ENCODE assay signal across 31 cellular contexts in the genomic region with DNA sequence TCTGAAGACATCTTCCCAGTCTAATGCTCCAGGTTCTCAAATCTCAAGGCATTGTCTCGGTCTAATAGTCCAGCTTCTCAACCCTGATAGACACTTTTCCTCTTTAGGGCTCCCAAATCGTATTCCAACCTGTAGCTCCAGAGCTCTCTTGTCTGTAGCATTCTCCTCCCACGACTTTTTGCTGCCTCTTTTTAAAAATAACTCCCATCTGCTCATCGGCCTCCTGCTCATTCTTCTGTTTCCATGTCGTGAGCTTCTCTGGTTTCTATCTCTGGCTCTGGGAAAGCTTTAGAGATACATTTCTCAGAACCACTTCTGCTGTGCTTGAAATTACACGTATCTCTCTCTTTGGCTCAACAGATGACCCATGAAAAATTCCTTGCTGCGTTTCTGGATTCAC.
"Had no signal": no experiment of that assay in that cellular context is flagged by ENCODE, and none has a peak within 500 bp of the region (broad histone marks: within the 10 kb centered on the region; RNA-seq: fewer than 3 reads in every experiment).

No MANE protein-coding gene starts in this region.

- H3K4me1 ChIP-seq: adrenal gland, body of pancreas, colonic mucosa, esophagus squamous epithelium, gastroesophageal sphincter had no signal

- H3K4me1 Mint-ChIP-seq: activated B cell treated with CpG ODN at 0.5 μM for 24 hours; activated T-helper 17 cell treated with anti-CD3 and anti-CD28 coated beads, Interleukin-2, amount 50 U/mL, for 72 hours; T-helper 17 cell had no signal

- H3K4me3 ChIP-seq: adrenal gland, body of pancreas, colonic mucosa, esophagus squamous epithelium, gastroesophageal sphincter had no signal

- H3K27ac Mint-ChIP-seq: activated B cell treated with CpG ODN at 0.5 μM for 24 hours; activated CD8-positive, alpha-beta T cell treated with anti-CD3 and anti-CD28 coated beads for 36 hours; activated naive CD8-positive, alpha-beta T cell; activated naive CD8-positive, alpha-beta T cell treated with anti-CD3 and anti-CD28 coated beads, Interleukin-2, amount 50 U/mL, for 24 hours; activated T-helper 17 cell treated with anti-CD3 and anti-CD28 coated beads, Interleukin-2, amount 50 U/mL, for 72 hours; T-helper 17 cell; T-helper 2 cell treated with Interferon-gamma antibody and Interleukin-4, amounts not matched to agents 5 μg/mL and 100 μg/mL, for 36 hours had no signal

- H3K27me3 ChIP-seq: adrenal gland, body of pancreas, colonic mucosa, esophagus squamous epithelium, gastroesophageal sphincter had no signal

- H3K27ac ChIP-seq: adrenal gland, body of pancreas, colonic mucosa, epithelial cell of prostate, esophagus squamous epithelium, gastroesophageal sphincter, WERI-Rb-1 had no signal

- DNase-seq: activated B cell treated with CpG ODN at 0.5 μM for 24 hours; activated CD4-positive, alpha-beta T cell treated with anti-CD3 and anti-CD28 coated beads for 48 hours; activated CD4-positive, alpha-beta T cell treated with anti-CD3 and anti-CD28 coated beads, Interleukin-2, amount 50 U/mL, for 1 hour; activated CD4-positive, alpha-beta T cell treated with anti-CD3 and anti-CD28 coated beads, Interleukin-2, amount 50 U/mL, for 48 hours; activated CD8-positive, alpha-beta memory T cell treated with anti-CD3 and anti-CD28 coated beads for 24 hours; activated CD8-positive, alpha-beta T cell treated with anti-CD3 and anti-CD28 coated beads for 36 hours; activated effector memory CD4-positive, alpha-beta T cell treated with Interleukin-2 at 50 U/mL for 16 hours; activated gamma-delta T cell treated with Interleukin-2 at 50 U/mL for 16 hours; activated naive CD4-positive, alpha-beta T cell treated with anti-CD3 and anti-CD28 coated beads, Interleukin-2, amount 50 U/mL, for 16 hours; activated naive CD4-positive, alpha-beta T cell treated with Interleukin-2 at 50 U/mL for 16 hours; activated naive CD8-positive, alpha-beta T cell treated with anti-CD3 and anti-CD28 coated beads, Interleukin-2, amount 50 U/mL, for 24 hours; activated T-cell treated with anti-CD3 and anti-CD28 coated beads, Interleukin-2, amount 50 U/mL, for 4 hours; adrenal gland; aorta; body of pancreas; central memory CD4-positive, alpha-beta T cell; cerebellar nuclear complex; colonic mucosa; effector CD8-positive, alpha-beta T cell; esophagus squamous epithelium; foreskin melanocyte; T-helper 1 cell; T-helper 17 cell; T1000; WERI-Rb-1 had no signal

- H3K9me3 Mint-ChIP-seq: activated B cell treated with CpG ODN at 0.5 μM for 24 hours; activated CD8-positive, alpha-beta T cell treated with anti-CD3 and anti-CD28 coated beads for 36 hours; activated naive CD8-positive, alpha-beta T cell treated with anti-CD3 and anti-CD28 coated beads, Interleukin-2, amount 50 U/mL, for 24 hours; activated T-cell treated with anti-CD3 and anti-CD28 coated beads, Interleukin-2, amount 50 U/mL, for 4 hours; activated T-helper 17 cell treated with anti-CD3 and anti-CD28 coated beads, Interleukin-2, amount 50 U/mL, for 72 hours; T-helper 2 cell treated with Interferon-gamma antibody and Interleukin-4, amounts not matched to agents 5 μg/mL and 100 μg/mL, for 36 hours had no signal

- H3K9me3 ChIP-seq: adrenal gland, body of pancreas, colonic mucosa had no signal

- H3K4me3 Mint-ChIP-seq: activated B cell treated with CpG ODN at 0.5 μM for 24 hours; activated CD8-positive, alpha-beta T cell treated with anti-CD3 and anti-CD28 coated beads for 36 hours; activated naive CD8-positive, alpha-beta T cell; activated naive CD8-positive, alpha-beta T cell treated with anti-CD3 and anti-CD28 coated beads, Interleukin-2, amount 50 U/mL, for 24 hours; activated T-cell treated with anti-CD3 and anti-CD28 coated beads, Interleukin-2, amount 50 U/mL, for 4 hours; activated T-helper 17 cell treated with anti-CD3 and anti-CD28 coated beads, Interleukin-2, amount 50 U/mL, for 72 hours; T-helper 17 cell; T-helper 2 cell treated with Interferon-gamma antibody and Interleukin-4, amounts not matched to agents 5 μg/mL and 100 μg/mL, for 36 hours had no signal

- H3K36me3 Mint-ChIP-seq: activated naive CD8-positive, alpha-beta T cell had no signal

- H3K36me3 ChIP-seq: adrenal gland, colonic mucosa, esophagus squamous epithelium, gastroesophageal sphincter, WERI-Rb-1 had no signal

- ATAC-seq: activated CD4-positive, CD25-positive, alpha-beta regulatory T cell treated with anti-CD3 and anti-CD28 coated beads, Interleukin-2, amount 50 U/mL, for 24 hours; activated CD8-positive, alpha-beta T cell treated with anti-CD3 and anti-CD28 coated beads for 36 hours; activated naive CD8-positive, alpha-beta T cell treated with anti-CD3 and anti-CD28 coated beads, Interleukin-2, amount 50 U/mL, for 24 hours; activated T-cell treated with anti-CD3 and anti-CD28 coated beads, Interleukin-2, amount 50 U/mL, for 4 hours; activated T-helper 17 cell treated with anti-CD3 and anti-CD28 coated beads, Interleukin-2, amount 50 U/mL, for 72 hours; body of pancreas; gastroesophageal sphincter; T-helper 17 cell had no signal
